Comparison of ENCODE assay signal across 8 cellular contexts in the genomic region with DNA sequence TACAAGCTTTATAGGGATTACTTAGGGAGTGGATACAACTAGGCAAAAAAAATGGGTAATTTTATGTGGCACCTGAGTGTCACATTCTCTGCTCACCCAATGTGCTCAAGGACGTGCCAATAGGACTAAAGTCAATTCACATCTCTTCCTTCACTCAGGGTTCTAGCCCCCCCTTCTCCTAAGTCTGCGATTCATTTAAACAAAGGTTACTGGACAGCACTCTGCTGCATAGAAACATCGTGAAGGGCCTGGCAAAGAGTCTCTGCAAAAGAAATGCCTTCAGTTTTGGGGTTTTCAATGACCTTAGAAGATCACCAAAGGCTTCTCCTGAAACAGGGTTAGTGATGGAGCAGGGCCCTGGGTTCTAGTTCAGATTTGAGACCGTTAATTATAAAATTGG.
DNase-seq lines count a peak whose midpoint lies in the region; ATAC-seq and TF ChIP-seq lines count a peak whose summit lies in the region.
"Had no signal": no experiment of that assay in that cellular context is flagged by ENCODE, and none has a peak within 500 bp of the region (broad histone marks: within the 10 kb centered on the region; RNA-seq: fewer than 3 reads in every experiment).

No MANE protein-coding gene starts in this region.

- H3K4me3 ChIP-seq in HUES48 (ENCODE audit: low read depth, low read length) (peak overlapping the region; percentile 92), fibroblast of the aortic adventitia (ENCODE audit: low read depth, low read length) (peak overlapping the region; percentile 89), sigmoid colon (peak overlapping the region in 3 of 4 donors; percentile 62 to 82 (median 81)), neuronal stem cell (ENCODE audit: low read length in 2 of 2) (no peak overlapping the region)

- peaks cover 44% of the 10 kb centered on the region for H3K4me1 ChIP-seq in HUES48 (ENCODE audit: control insufficient read depth, insufficient read depth, low read length)
- H3K4me1 ChIP-seq in sigmoid colon: peaks cover 0 to 23% (median 8%) of the 10 kb centered on the region in 4 donors
- H3K4me1 ChIP-seq in neuronal stem cell (ENCODE audit: control insufficient read depth in 2 of 2, insufficient read depth in 1 of 2, low read depth in 1 of 2, low read length in 2 of 2): peaks cover 13 to 18% of the 10 kb centered on the region in 2 donors

- H3K27me3 Mint-ChIP-seq in activated B cell treated with CpG ODN at 0.5 μM for 24 hours: peaks cover 53% of the 10 kb centered on the region

- POLR2A ChIA-PET in activated B cell treated with CpG ODN at 0.5 μM for 24 hours (lab: Charles Lee): no interaction called here
- POLR2A ChIA-PET in HEK293T (lab: Yijun Ruan, JAX): interaction anchor here (1.0 kb wide), 1 partner anchor 316 kb away, joined by 3 read pairs; a partner anchor contains a TSS

- TF ChIP-seq CTCF in activated B cell treated with CpG ODN at 0.5 μM for 24 hours (IDR thresholded peaks at IDR 0.05): no peak
- TF ChIP-seq CTCF in fibroblast of the aortic adventitia (IDR thresholded peaks at IDR 0.05; ENCODE audit: insufficient read depth, low read length): no peak
- TF ChIP-seq CTCF in sigmoid colon (IDR thresholded peaks at IDR 0.05): no peak

- H3K18ac ChIP-seq in neuronal stem cell (ENCODE audit: low read length): no peak overlapping the region

- H3K36me3 ChIP-seq in HUES48 (ENCODE audit: control insufficient read depth, insufficient read depth, low read length): no peaks in the 10 kb centered on the region
- no peaks in the 10 kb centered on the region for H3K36me3 ChIP-seq in sigmoid colon
- H3K36me3 ChIP-seq in neuronal stem cell (replicated peaks in 1 of 2; ENCODE audit: control insufficient read depth in 2 of 2, insufficient read depth in 2 of 2, low read length in 2 of 2): no peaks in the 10 kb centered on the region

- H3K27ac Mint-ChIP-seq in activated B cell treated with CpG ODN at 0.5 μM for 24 hours: no peak overlapping the region

- H3K14ac ChIP-seq in neuronal stem cell (ENCODE audit: low read length): no peak overlapping the region

- no peaks in the 10 kb centered on the region for H3K79me1 ChIP-seq in neuronal stem cell (ENCODE audit: low read depth, low read length)

- no peak overlapping the region for H4K8ac ChIP-seq in neuronal stem cell (ENCODE audit: low read depth, low read length)

- no peak overlapping the region for H2AFZ ChIP-seq in neuronal stem cell (ENCODE audit: low read length)

- no peak overlapping the region for H3K23ac ChIP-seq in neuronal stem cell (ENCODE audit: low read depth, low read length, poor library complexity)

- no peak overlapping the region for H2BK5ac ChIP-seq in neuronal stem cell (ENCODE audit: low read length)

- H3K4me1 Mint-ChIP-seq in activated B cell treated with CpG ODN at 0.5 μM for 24 hours: peaks cover 22% of the 10 kb centered on the region

- CTCF ChIA-PET in activated B cell treated with CpG ODN at 0.5 μM for 24 hours (lab: Charles Lee) (no interaction called here), HEK293T (lab: Yijun Ruan, JAX) (interaction anchor here (1.0 kb wide), 1 partner anchor 17 kb away, joined by 3 read pairs; no protein-coding TSS in a partner anchor)

- ATAC-seq in activated B cell treated with CpG ODN at 0.5 μM for 24 hours (ENCODE audit: low read depth): no peak
- ATAC-seq: Panc1 had no signal

- peaks cover 12% of the 10 kb centered on the region for H3K27me3 ChIP-seq in HUES48 (ENCODE audit: control insufficient read depth, insufficient read depth, low read length)
- H3K27me3 ChIP-seq in sigmoid colon: no peaks in the 10 kb centered on the region
- peaks cover 0 to 20% (median 0%) of the 10 kb centered on the region in 3 experiments for H3K27me3 ChIP-seq in neuronal stem cell (ENCODE audit: control insufficient read depth in 3 of 3, insufficient read depth in 3 of 3, low read depth in 1 of 3, low read length in 3 of 3)

- no peak overlapping the region for H3K4me2 ChIP-seq in neuronal stem cell (ENCODE audit: insufficient read depth, low read length, poor library complexity, severe bottlenecking)

- H2BK15ac ChIP-seq in neuronal stem cell (ENCODE audit: low read length): no peak overlapping the region

- H3K4ac ChIP-seq in neuronal stem cell (ENCODE audit: low read length): no peak overlapping the region

- no peaks in the 10 kb centered on the region for H3K9me3 Mint-ChIP-seq in activated B cell treated with CpG ODN at 0.5 μM for 24 hours

- peak overlapping the region; percentile 91 for H3K27ac ChIP-seq in HUES48 (ENCODE audit: low read depth, low read length)
- H3K27ac ChIP-seq in sigmoid colon: no peak overlapping the region
- H3K27ac ChIP-seq in neuronal stem cell (replicated peaks; ENCODE audit: low read length): no peak overlapping the region

- H3K9me3 ChIP-seq in HUES48 (ENCODE audit: control insufficient read depth, insufficient read depth, low read length): no peaks in the 10 kb centered on the region
- H3K9me3 ChIP-seq in sigmoid colon: no peaks in the 10 kb centered on the region
- peaks cover 0 to 3% of the 10 kb centered on the region in 2 donors for H3K9me3 ChIP-seq in neuronal stem cell (replicated peaks in 1 of 2; ENCODE audit: control insufficient read depth in 2 of 2, insufficient read depth in 1 of 2, low read depth in 1 of 2, low read length in 2 of 2)

- no peaks in the 10 kb centered on the region for H3K36me3 Mint-ChIP-seq in activated B cell treated with CpG ODN at 0.5 μM for 24 hours (ENCODE audit: low read depth)

- H4K91ac ChIP-seq in neuronal stem cell (ENCODE audit: low read depth, low read length, poor library complexity): no peak overlapping the region

- intact Hi-C loops in activated B cell treated with CpG ODN at 0.5 μM for 24 hours (cut with micrococcal nuclease) (no loop called here), sigmoid colon (cut with DNase I) (loop anchor here (5.0 to 10.0 kb wide), 4 partner anchors 35 to 222 kb away; a partner anchor contains a TSS)

- no peak for TF ChIP-seq POLR2A in sigmoid colon (IDR thresholded peaks at IDR 0.05)

- TF ChIP-seq EP300 in sigmoid colon (IDR thresholded peaks at IDR 0.05): no peak

- H3K9ac ChIP-seq in HUES48 (ENCODE audit: low read depth, low read length) (no peak overlapping the region), neuronal stem cell (ENCODE audit: low read depth, low read length, poor library complexity) (no peak overlapping the region)

- H2BK12ac ChIP-seq in neuronal stem cell (ENCODE audit: low read length): no peak overlapping the region

- DNase-seq in activated B cell treated with CpG ODN at 0.5 μM for 24 hours (no peak), fibroblast of the aortic adventitia (ENCODE audit: low read depth) (peak; percentile 35), sigmoid colon (no peak), HEK293T (ENCODE audit: extremely low spot score) (no peak), neuronal stem cell (ENCODE audit: low spot score) (no peak), NCI-H774 (lab: John Stamatoyannopoulos, UW) (no peak)

- H3K4me3 Mint-ChIP-seq in activated B cell treated with CpG ODN at 0.5 μM for 24 hours: peak overlapping the region; percentile 8

- H2AK5ac ChIP-seq in neuronal stem cell (ENCODE audit: low read depth, low read length): no peak overlapping the region

- WGBS in sigmoid colon, 2 donors: 74% methylated on average over 4 of the region's 4 CpGs
- WGBS in neuronal stem cell (ENCODE audit: extremely low coverage in 2 of 2, insufficient read length in 2 of 2, insufficient replicate concordance in 1 of 2), 2 donors: no CpG with 5 or more reads among the region's 4 CpGs

- no peak overlapping the region for H2BK120ac ChIP-seq in neuronal stem cell (ENCODE audit: low read depth, low read length)

TF ChIP-seq in HEK293T, 16 proteins besides CTCF, POLR2A, EP300 and RAD21:
- no peak for TF ChIP-seq HDGF (IDR thresholded peaks at IDR 0.05; ENCODE audit: borderline replicate concordance)
- TF ChIP-seq, protein P1, sequence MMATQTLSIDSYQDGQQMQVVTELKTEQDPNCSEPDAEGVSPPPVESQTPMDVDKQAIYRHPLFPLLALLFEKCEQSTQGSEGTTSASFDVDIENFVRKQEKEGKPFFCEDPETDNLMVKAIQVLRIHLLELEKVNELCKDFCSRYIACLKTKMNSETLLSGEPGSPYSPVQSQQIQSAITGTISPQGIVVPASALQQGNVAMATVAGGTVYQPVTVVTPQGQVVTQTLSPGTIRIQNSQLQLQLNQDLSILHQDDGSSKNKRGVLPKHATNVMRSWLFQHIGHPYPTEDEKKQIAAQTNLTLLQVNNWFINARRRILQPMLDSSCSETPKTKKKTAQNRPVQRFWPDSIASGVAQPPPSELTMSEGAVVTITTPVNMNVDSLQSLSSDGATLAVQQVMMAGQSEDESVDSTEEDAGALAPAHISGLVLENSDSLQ (IDR thresholded peaks at IDR 0.05): no peak
- TF ChIP-seq FOXM1 (IDR thresholded peaks at IDR 0.05; ENCODE audit: borderline replicate concordance): no peak
- TF ChIP-seq FOXA1 (IDR thresholded peaks at IDR 0.05): no peak
- TF ChIP-seq NFRKB (IDR thresholded peaks at IDR 0.05): no peak
- TF ChIP-seq BHLHE40 (IDR thresholded peaks at IDR 0.05; ENCODE audit: borderline replicate concordance): no peak
- no peak for TF ChIP-seq L3MBTL2 (conservative IDR thresholded peaks at IDR 0.05)
- TF ChIP-seq ARNT (IDR thresholded peaks at IDR 0.05): no peak
- TF ChIP-seq SP1 (IDR thresholded peaks at IDR 0.05): no peak
- TF ChIP-seq CTBP1 (IDR thresholded peaks at IDR 0.05; ENCODE audit: borderline replicate concordance): no peak
- TF ChIP-seq FOXK2 (IDR thresholded peaks at IDR 0.05): no peak
- TF ChIP-seq SUZ12 (IDR thresholded peaks at IDR 0.05): no peak
- no peak for TF ChIP-seq ZNF384 (IDR thresholded peaks at IDR 0.05)
- no peak for TF ChIP-seq TARDBP (IDR thresholded peaks at IDR 0.05)
- TF ChIP-seq LEF1 (IDR thresholded peaks at IDR 0.05; ENCODE audit: borderline replicate concordance): no peak
- no peak for TF ChIP-seq ELF4 (IDR thresholded peaks at IDR 0.05)

Comparison
In these comparisons a context has a peak if more than half of its experiments do, and no peak if none do; other contexts are left out.
1. H3K4me3 ChIP-seq: peak in HUES48 (single experiment), fibroblast of the aortic adventitia (single experiment) and sigmoid colon (3 of 4); none in neuronal stem cell (0 of 2).